1 cellular context compared by ENCODE assay signal in the genomic region with DNA sequence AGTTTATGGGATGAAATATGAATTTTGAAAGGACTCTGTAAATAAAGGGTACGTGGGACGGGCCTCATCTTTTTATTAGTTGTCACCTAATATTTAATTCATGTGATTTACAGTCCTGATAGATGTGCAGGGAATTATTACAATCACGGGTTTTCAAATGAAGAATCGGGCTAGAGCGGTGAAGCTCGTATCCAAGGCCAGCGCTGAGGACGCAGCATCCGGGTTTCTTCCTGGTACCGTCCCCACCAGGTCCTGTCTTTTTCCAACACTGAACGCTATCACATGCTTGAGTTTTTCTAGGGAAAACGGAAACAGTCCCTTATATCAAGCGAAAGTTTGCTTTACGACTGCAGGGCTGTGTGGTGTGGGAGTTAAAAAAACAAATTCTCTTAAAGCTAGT.
TF ChIP-seq lines count a peak whose summit lies in the region.

No MANE protein-coding gene starts in this region.

TF ChIP-seq in K562, 482 proteins besides CTCF, POLR2A, EP300 and RAD21:
- TF ChIP-seq BCL6 (CRISPR knock-in tag; IDR thresholded peaks at IDR 0.05), result no peak
- no peak for TF ChIP-seq ZNF444 (CRISPR knock-in tag; IDR thresholded peaks at IDR 0.05)
- no peak for TF ChIP-seq POLR2AphosphoS2 (IDR thresholded peaks at IDR 0.05; ENCODE audit: low read length)
- no peak for TF ChIP-seq HMG20B (CRISPR knock-in tag; IDR thresholded peaks at IDR 0.05)
- TF ChIP-seq ELF1 (tag; IDR thresholded peaks at IDR 0.05), result peak; percentile 55
- 0 out of 2 replicates have a peak, but pooled peaks have one; percentile 53 for TF ChIP-seq KAT7 (CRISPR knock-in tag; IDR thresholded peaks at IDR 0.05; ENCODE audit: borderline replicate concordance)
- TF ChIP-seq PHF21A (IDR thresholded peaks at IDR 0.05; ENCODE audit: borderline replicate concordance, low read depth), result peak; percentile 92
- TF ChIP-seq KDM1A (IDR thresholded peaks at IDR 0.05), result peak in 1 of 2 experiments; percentile 64; a peak in 3 of 4 replicates
- no peak for TF ChIP-seq KDM2B (CRISPR knock-in tag; IDR thresholded peaks at IDR 0.05)
- no peak for TF ChIP-seq RAD51 (IDR thresholded peaks at IDR 0.05; ENCODE audit: borderline replicate concordance, low read depth)
- no peak for TF ChIP-seq CEBPB (tag; IDR thresholded peaks at IDR 0.05)
- peak; percentile 4; the same call in 1 of the 2 replicates for TF ChIP-seq GABPA (tag; conservative IDR thresholded peaks at IDR 0.05; ENCODE audit: low read depth)
- TF ChIP-seq CEBPG (CRISPR knock-in tag; IDR thresholded peaks at IDR 0.05), result no peak
- TF ChIP-seq CEBPG (tag; conservative IDR thresholded peaks at IDR 0.05 in 1 of 2, IDR thresholded peaks at IDR 0.05 in 1 of 2), result no peak
- TF ChIP-seq, protein P1, sequence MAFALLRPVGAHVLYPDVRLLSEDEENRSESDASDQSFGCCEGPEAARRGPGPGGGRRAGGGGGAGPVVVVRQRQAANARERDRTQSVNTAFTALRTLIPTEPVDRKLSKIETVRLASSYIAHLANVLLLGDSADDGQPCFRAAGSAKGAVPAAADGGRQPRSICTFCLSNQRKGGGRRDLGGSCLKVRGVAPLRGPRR (CRISPR knock-in tag; IDR thresholded peaks at IDR 0.05), result no peak
- TF ChIP-seq, protein P2, sequence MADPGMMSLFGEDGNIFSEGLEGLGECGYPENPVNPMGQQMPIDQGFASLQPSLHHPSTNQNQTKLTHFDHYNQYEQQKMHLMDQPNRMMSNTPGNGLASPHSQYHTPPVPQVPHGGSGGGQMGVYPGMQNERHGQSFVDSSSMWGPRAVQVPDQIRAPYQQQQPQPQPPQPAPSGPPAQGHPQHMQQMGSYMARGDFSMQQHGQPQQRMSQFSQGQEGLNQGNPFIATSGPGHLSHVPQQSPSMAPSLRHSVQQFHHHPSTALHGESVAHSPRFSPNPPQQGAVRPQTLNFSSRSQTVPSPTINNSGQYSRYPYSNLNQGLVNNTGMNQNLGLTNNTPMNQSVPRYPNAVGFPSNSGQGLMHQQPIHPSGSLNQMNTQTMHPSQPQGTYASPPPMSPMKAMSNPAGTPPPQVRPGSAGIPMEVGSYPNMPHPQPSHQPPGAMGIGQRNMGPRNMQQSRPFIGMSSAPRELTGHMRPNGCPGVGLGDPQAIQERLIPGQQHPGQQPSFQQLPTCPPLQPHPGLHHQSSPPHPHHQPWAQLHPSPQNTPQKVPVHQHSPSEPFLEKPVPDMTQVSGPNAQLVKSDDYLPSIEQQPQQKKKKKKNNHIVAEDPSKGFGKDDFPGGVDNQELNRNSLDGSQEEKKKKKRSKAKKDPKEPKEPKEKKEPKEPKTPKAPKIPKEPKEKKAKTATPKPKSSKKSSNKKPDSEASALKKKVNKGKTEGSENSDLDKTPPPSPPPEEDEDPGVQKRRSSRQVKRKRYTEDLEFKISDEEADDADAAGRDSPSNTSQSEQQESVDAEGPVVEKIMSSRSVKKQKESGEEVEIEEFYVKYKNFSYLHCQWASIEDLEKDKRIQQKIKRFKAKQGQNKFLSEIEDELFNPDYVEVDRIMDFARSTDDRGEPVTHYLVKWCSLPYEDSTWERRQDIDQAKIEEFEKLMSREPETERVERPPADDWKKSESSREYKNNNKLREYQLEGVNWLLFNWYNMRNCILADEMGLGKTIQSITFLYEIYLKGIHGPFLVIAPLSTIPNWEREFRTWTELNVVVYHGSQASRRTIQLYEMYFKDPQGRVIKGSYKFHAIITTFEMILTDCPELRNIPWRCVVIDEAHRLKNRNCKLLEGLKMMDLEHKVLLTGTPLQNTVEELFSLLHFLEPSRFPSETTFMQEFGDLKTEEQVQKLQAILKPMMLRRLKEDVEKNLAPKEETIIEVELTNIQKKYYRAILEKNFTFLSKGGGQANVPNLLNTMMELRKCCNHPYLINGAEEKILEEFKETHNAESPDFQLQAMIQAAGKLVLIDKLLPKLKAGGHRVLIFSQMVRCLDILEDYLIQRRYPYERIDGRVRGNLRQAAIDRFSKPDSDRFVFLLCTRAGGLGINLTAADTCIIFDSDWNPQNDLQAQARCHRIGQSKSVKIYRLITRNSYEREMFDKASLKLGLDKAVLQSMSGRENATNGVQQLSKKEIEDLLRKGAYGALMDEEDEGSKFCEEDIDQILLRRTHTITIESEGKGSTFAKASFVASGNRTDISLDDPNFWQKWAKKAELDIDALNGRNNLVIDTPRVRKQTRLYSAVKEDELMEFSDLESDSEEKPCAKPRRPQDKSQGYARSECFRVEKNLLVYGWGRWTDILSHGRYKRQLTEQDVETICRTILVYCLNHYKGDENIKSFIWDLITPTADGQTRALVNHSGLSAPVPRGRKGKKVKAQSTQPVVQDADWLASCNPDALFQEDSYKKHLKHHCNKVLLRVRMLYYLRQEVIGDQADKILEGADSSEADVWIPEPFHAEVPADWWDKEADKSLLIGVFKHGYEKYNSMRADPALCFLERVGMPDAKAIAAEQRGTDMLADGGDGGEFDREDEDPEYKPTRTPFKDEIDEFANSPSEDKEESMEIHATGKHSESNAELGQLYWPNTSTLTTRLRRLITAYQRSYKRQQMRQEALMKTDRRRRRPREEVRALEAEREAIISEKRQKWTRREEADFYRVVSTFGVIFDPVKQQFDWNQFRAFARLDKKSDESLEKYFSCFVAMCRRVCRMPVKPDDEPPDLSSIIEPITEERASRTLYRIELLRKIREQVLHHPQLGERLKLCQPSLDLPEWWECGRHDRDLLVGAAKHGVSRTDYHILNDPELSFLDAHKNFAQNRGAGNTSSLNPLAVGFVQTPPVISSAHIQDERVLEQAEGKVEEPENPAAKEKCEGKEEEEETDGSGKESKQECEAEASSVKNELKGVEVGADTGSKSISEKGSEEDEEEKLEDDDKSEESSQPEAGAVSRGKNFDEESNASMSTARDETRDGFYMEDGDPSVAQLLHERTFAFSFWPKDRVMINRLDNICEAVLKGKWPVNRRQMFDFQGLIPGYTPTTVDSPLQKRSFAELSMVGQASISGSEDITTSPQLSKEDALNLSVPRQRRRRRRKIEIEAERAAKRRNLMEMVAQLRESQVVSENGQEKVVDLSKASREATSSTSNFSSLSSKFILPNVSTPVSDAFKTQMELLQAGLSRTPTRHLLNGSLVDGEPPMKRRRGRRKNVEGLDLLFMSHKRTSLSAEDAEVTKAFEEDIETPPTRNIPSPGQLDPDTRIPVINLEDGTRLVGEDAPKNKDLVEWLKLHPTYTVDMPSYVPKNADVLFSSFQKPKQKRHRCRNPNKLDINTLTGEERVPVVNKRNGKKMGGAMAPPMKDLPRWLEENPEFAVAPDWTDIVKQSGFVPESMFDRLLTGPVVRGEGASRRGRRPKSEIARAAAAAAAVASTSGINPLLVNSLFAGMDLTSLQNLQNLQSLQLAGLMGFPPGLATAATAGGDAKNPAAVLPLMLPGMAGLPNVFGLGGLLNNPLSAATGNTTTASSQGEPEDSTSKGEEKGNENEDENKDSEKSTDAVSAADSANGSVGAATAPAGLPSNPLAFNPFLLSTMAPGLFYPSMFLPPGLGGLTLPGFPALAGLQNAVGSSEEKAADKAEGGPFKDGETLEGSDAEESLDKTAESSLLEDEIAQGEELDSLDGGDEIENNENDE (IDR thresholded peaks at IDR 0.05; ENCODE audit: low read depth, low read length), result no peak
- no peak for TF ChIP-seq DNMT1 (IDR thresholded peaks at IDR 0.05)
- TF ChIP-seq LARP7 (IDR thresholded peaks at IDR 0.05), result no peak
